15 cellular contexts compared by ENCODE assay signal in the genomic region with DNA sequence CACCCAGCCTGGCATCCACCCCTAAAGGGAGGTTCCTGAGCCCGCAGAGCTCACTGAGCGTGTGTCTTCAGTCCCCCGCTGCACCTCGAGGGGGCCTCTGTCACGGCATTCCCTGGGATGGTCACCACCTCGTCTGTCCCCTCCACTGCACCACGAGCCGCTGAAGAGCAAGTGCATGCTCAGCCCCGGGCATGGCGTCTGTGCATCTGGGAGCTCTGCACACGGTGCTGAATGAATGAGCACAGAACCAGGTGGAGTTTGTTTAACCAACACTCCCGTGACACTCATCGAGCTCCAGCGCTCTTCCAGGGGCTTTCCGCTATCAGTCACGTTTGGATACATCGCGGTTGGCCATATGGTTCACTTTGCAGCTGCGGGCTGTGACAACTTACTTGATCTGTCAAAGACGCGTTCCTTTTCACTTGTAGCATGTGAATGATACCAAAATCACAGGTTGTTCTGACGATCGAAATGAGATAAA. TPM values are rescaled to one million over a fixed set of nuclear protein-coding genes. Genes with fewer than 3 reads are reported as not detected.
A peak's percentile ranks its signal among the peaks of the same experiment; 100 is the strongest.
DNase-seq lines count a peak whose midpoint lies in the region; ATAC-seq and TF ChIP-seq lines count a peak whose summit lies in the region.
"Had no signal": no experiment of that assay in that cellular context is flagged by ENCODE, and none has a peak within 500 bp of the region (broad histone marks: within the 10 kb centered on the region; RNA-seq: fewer than 3 reads in every experiment).

No MANE protein-coding gene starts in this region.

- H3K27ac ChIP-seq in smooth muscle cell (ENCODE audit: low read depth): no peak overlapping the region
- H3K27ac ChIP-seq: cardiac muscle cell, tibial artery had no signal

- H3K27me3 ChIP-seq in smooth muscle cell (ENCODE audit: low read depth): no peaks in the 10 kb centered on the region
- H3K27me3 ChIP-seq: cardiac muscle cell, tibial artery had no signal

- H3K9me3 ChIP-seq in smooth muscle cell (replicated peaks; ENCODE audit: low read depth): no peaks in the 10 kb centered on the region
- H3K9me3 ChIP-seq: tibial artery had no signal

- no peaks in the 10 kb centered on the region for H3F3A ChIP-seq in smooth muscle cell (ENCODE audit: low read depth)

- H3K27me3 Mint-ChIP-seq in osteocyte (ENCODE audit: unreplicated experiment): peaks cover 2% of the 10 kb centered on the region

- no peak overlapping the region for H3K9ac ChIP-seq in smooth muscle cell (ENCODE audit: low read depth)

- no peak overlapping the region for H3K4me2 ChIP-seq in smooth muscle cell

- H3K36me3 Mint-ChIP-seq in osteocyte (ENCODE audit: unreplicated experiment): no peaks in the 10 kb centered on the region

- H3K79me2 ChIP-seq in smooth muscle cell (ENCODE audit: low read depth): no peaks in the 10 kb centered on the region

- peak; percentile 25 for DNase-seq in NCI-H748 (lab: John Stamatoyannopoulos, UW; ENCODE audit: unreplicated experiment)
- no peak for DNase-seq in NCI-H748 treated with DMSO at 0.1 percent for 48 hours (lab: John Stamatoyannopoulos, UW)
- DNase-seq in NCI-H1092 treated with DMSO at 0.1 percent for 48 hours (lab: John Stamatoyannopoulos, UW): peak; percentile 46
- peak; percentile 80 for DNase-seq in osteocyte (ENCODE audit: extremely low spot score, unreplicated experiment)
- no peak for DNase-seq in smooth muscle cell (lab: John Stamatoyannopoulos, UW; ENCODE audit: unreplicated experiment)
- DNase-seq: activated CD4-positive, alpha-beta T cell treated with anti-CD3 and anti-CD28 coated beads, Interleukin-2, amount 50 U/mL, for 1 hour; activated naive CD4-positive, alpha-beta T cell treated with Interleukin-2 at 50 U/mL for 16 hours; SW 1271 had no signal

- H3K9me3 Mint-ChIP-seq in osteocyte (ENCODE audit: unreplicated experiment): no peaks in the 10 kb centered on the region

- H3K4me3 ChIP-seq in WI38 (ENCODE audit: low read depth, low read length): peak overlapping the region; percentile 49
- no peak overlapping the region for H3K4me3 ChIP-seq in smooth muscle cell
- H3K4me3 ChIP-seq: cardiac muscle cell, tibial artery had no signal

- H3K4me1 Mint-ChIP-seq in osteocyte (ENCODE audit: unreplicated experiment): no peaks in the 10 kb centered on the region

- no peaks in the 10 kb centered on the region for H3K4me1 ChIP-seq in smooth muscle cell (ENCODE audit: low read depth)
- H3K4me1 ChIP-seq: tibial artery had no signal

- TF ChIP-seq CTCF in WI38 (IDR thresholded peaks at IDR 0.05; ENCODE audit: low read depth, low read length) (no peak), osteocyte (IDR thresholded peaks at IDR 0.05) (no peak), smooth muscle cell (IDR thresholded peaks at IDR 0.05; ENCODE audit: borderline replicate concordance, insufficient read depth, poor library complexity, severe bottlenecking) (no peak)

- ATAC-seq in GM21390 (IDR thresholded peaks at IDR 0.05; ENCODE audit: unreplicated experiment) (no peak), GM21528 (IDR thresholded peaks at IDR 0.05; ENCODE audit: low FRiP score, unreplicated experiment) (no peak)
- ATAC-seq: sciatic nerve had no signal

- WGBS in smooth muscle cell (ENCODE audit: low lambda C conversion rate): 90% methylated on average over 23 of the region's 23 CpGs

- no peaks in the 10 kb centered on the region for H3K36me3 ChIP-seq in smooth muscle cell (ENCODE audit: low read depth)
- H3K36me3 ChIP-seq: cardiac muscle cell, tibial artery had no signal

- no peak overlapping the region for H2AFZ ChIP-seq in smooth muscle cell (ENCODE audit: low read depth)

- H4K20me1 ChIP-seq in smooth muscle cell (ENCODE audit: low read depth): no peaks in the 10 kb centered on the region

- H3K27ac Mint-ChIP-seq in osteocyte (ENCODE audit: unreplicated experiment): no peak overlapping the region

- no peak overlapping the region for H3K4me3 Mint-ChIP-seq in osteocyte (ENCODE audit: unreplicated experiment)

RNA-seq across cellular contexts. Expression of gene ALLC, which starts 9.2 kb away (rescaled TPM):
- not detected in 2 replicates for total RNA-seq in osteocyte
- total RNA-seq in smooth muscle cell: not detected in 2 replicates
- not detected in 2 replicates for polyA plus RNA-seq in smooth muscle cell
- total RNA-seq: A673, cardiac muscle cell had no signal
- polyA plus RNA-seq: cardiac muscle cell had no signal

RNA-seq across cellular contexts. Expression of gene DCDC2C, which starts 36.2 kb away (rescaled TPM):
- total RNA-seq in osteocyte (not detected in 2 replicates), smooth muscle cell (not detected in 2 replicates)
- not detected in 2 replicates for polyA plus RNA-seq in smooth muscle cell
- total RNA-seq: cardiac muscle cell had no signal
- polyA plus RNA-seq: cardiac muscle cell had no signal

Comparison
In these comparisons a context has a peak if more than half of its experiments do, and no peak if none do; other contexts are left out.
1. DNase-seq: peak in NCI-H748 (single experiment), NCI-H1092 treated with DMSO at 0.1 percent for 48 hours (single experiment) and osteocyte (single experiment); none in NCI-H748 treated with DMSO at 0.1 percent for 48 hours (single experiment) and smooth muscle cell (single experiment).